Comparison of ENCODE assay signal across 1 cellular context in genomic region chr10:79027147-79028055, GRCh38.
TF ChIP-seq lines count a peak whose summit lies in the region.

No MANE protein-coding gene starts in this region.

TF ChIP-seq in K562, 482 proteins besides CTCF, POLR2A, EP300 and RAD21 (continued from another document and continues in another):
- TF ChIP-seq MITF (IDR thresholded peaks at IDR 0.05) = peak; percentile 35; the same call in 1 of the 2 replicates
- peak in 1 of 2 experiments; percentile 47; a peak in 1 of 4 replicates for TF ChIP-seq ZNF639 (CRISPR knock-in tag; conservative IDR thresholded peaks at IDR 0.05 in 1 of 2, IDR thresholded peaks at IDR 0.05 in 1 of 2)
- peak; percentile 92 for TF ChIP-seq TEAD4 (IDR thresholded peaks at IDR 0.05; ENCODE audit: low read length)
- no peak for TF ChIP-seq TEAD4 (CRISPR knock-in tag; IDR thresholded peaks at IDR 0.05; ENCODE audit: borderline replicate concordance)
- TF ChIP-seq TAF1 (IDR thresholded peaks at IDR 0.05; ENCODE audit: control insufficient read depth, extremely low read depth, insufficient read depth, low read length, severe bottlenecking) = peak; percentile 34
- no peak for TF ChIP-seq U2AF1 (optimal IDR thresholded peaks at IDR 0.05; ENCODE audit: low read depth, low read length)
- TF ChIP-seq L3MBTL2 (IDR thresholded peaks at IDR 0.05) = 0 out of 2 replicates have a peak, but pooled peaks have one; percentile 24
- no peak for TF ChIP-seq ZNF764 (CRISPR knock-in tag; IDR thresholded peaks at IDR 0.05; ENCODE audit: low read depth)
- TF ChIP-seq MIER1 (IDR thresholded peaks at IDR 0.05; ENCODE audit: low read depth) = no peak
- 0 out of 2 replicates have a peak, but pooled peaks have one; percentile 15 for TF ChIP-seq SMARCE1 (IDR thresholded peaks at IDR 0.05)
- TF ChIP-seq FOXJ3 (CRISPR knock-in tag; IDR thresholded peaks at IDR 0.05) = no peak
- TF ChIP-seq ZNF766 (CRISPR knock-in tag; conservative IDR thresholded peaks at IDR 0.05) = peak; percentile 75
- TF ChIP-seq CREM (IDR thresholded peaks at IDR 0.05; ENCODE audit: low read depth) = peak; percentile 25; the same call in 1 of the 2 replicates
- TF ChIP-seq TAL1 (IDR thresholded peaks at IDR 0.05) = peak; percentile 89
- TF ChIP-seq EGR1 (conservative IDR thresholded peaks at IDR 0.05) = peak; percentile 51
- 0 out of 2 replicates have a peak, but pooled peaks have one; percentile 40 for TF ChIP-seq RNF2 (IDR thresholded peaks at IDR 0.05)
- peak; percentile 83 for TF ChIP-seq DPF2 (IDR thresholded peaks at IDR 0.05)
- no peak for TF ChIP-seq PBX2 (CRISPR knock-in tag; IDR thresholded peaks at IDR 0.05; ENCODE audit: low read depth)
- TF ChIP-seq PBX2 (tag; conservative IDR thresholded peaks at IDR 0.05; ENCODE audit: low read depth) = peak; percentile 53
- peak; percentile 85 for TF ChIP-seq NFIC (IDR thresholded peaks at IDR 0.05)
- TF ChIP-seq HDGF (IDR thresholded peaks at IDR 0.05) = no peak
- no peak for TF ChIP-seq NCOA4 (IDR thresholded peaks at IDR 0.05; ENCODE audit: partially characterized antibody)
- TF ChIP-seq ZNF121 (CRISPR knock-in tag; conservative IDR thresholded peaks at IDR 0.05) = no peak
- peak; percentile 63 for TF ChIP-seq FOXM1 (IDR thresholded peaks at IDR 0.05; ENCODE audit: low read depth)
- no peak for TF ChIP-seq FOXM1 (CRISPR knock-in tag; IDR thresholded peaks at IDR 0.05; ENCODE audit: low read depth)
- TF ChIP-seq PHTF2 (CRISPR knock-in tag; IDR thresholded peaks at IDR 0.05) = no peak
- TF ChIP-seq PRDM10 (IDR thresholded peaks at IDR 0.05; ENCODE audit: partially characterized antibody) = peak; percentile 94
- no peak for TF ChIP-seq FIP1L1 (IDR thresholded peaks at IDR 0.05; ENCODE audit: low read depth, low read length, poor library complexity, severe bottlenecking)
- peak; percentile 59; the same call in 1 of the 2 replicates for TF ChIP-seq ATF7 (IDR thresholded peaks at IDR 0.05)
- 0 out of 2 replicates have a peak, but pooled peaks have one; percentile 6 for TF ChIP-seq JUND (IDR thresholded peaks at IDR 0.05; ENCODE audit: borderline replicate concordance, low read depth, low read length)
- TF ChIP-seq JUND (tag; IDR thresholded peaks at IDR 0.05; ENCODE audit: borderline replicate concordance, low read depth, low read length) = no peak
- no peak for TF ChIP-seq MLX (CRISPR knock-in tag; conservative IDR thresholded peaks at IDR 0.05)
- TF ChIP-seq SNIP1 (IDR thresholded peaks at IDR 0.05; ENCODE audit: low read depth) = no peak
- no peak for TF ChIP-seq PURB (CRISPR knock-in tag; IDR thresholded peaks at IDR 0.05; ENCODE audit: low read depth)
- TF ChIP-seq HOXB6 (CRISPR knock-in tag; IDR thresholded peaks at IDR 0.05; ENCODE audit: borderline replicate concordance) = no peak
- peak; percentile 84 for TF ChIP-seq TFAP4 (CRISPR knock-in tag; IDR thresholded peaks at IDR 0.05; ENCODE audit: borderline replicate concordance)
- no peak for TF ChIP-seq TRIM25 (IDR thresholded peaks at IDR 0.05; ENCODE audit: borderline replicate concordance)
- TF ChIP-seq HNRNPL (IDR thresholded peaks at IDR 0.05; ENCODE audit: low read depth, low read length) = no peak
- TF ChIP-seq MXI1 (IDR thresholded peaks at IDR 0.05; ENCODE audit: low read depth, low read length) = 0 out of 2 replicates have a peak, but pooled peaks have one; percentile 26
- no peak for TF ChIP-seq CREB3L1 (IDR thresholded peaks at IDR 0.05; ENCODE audit: borderline replicate concordance, low read depth)
- TF ChIP-seq KLF16 (IDR thresholded peaks at IDR 0.05) = peak; percentile 94
- no peak for TF ChIP-seq ZNF184 (CRISPR knock-in tag; IDR thresholded peaks at IDR 0.05)
- TF ChIP-seq CREBBP (IDR thresholded peaks at IDR 0.05; ENCODE audit: low read depth, low read length) = no peak
- no peak for TF ChIP-seq IRF9 (tag; IDR thresholded peaks at IDR 0.05)
- peak; percentile 1 to 74; a peak in 2 of 4 replicates for TF ChIP-seq RCOR1 (IDR thresholded peaks at IDR 0.05; ENCODE audit: borderline replicate concordance in 1 of 2, low read depth in 2 of 2, low read length in 2 of 2)
- peak; percentile 95 for TF ChIP-seq NCOR1 (IDR thresholded peaks at IDR 0.05)
- TF ChIP-seq ZNF277 (CRISPR knock-in tag; IDR thresholded peaks at IDR 0.05; ENCODE audit: borderline replicate concordance) = no peak
- peak; percentile 92 for TF ChIP-seq GATA2 (CRISPR knock-in tag; IDR thresholded peaks at IDR 0.05)
- TF ChIP-seq TAF7 (tag; IDR thresholded peaks at IDR 0.05) = no peak
- peak; percentile 44; the same call in 1 of the 2 replicates for TF ChIP-seq ZNF395 (CRISPR knock-in tag; IDR thresholded peaks at IDR 0.05)
